Comparison of ENCODE assay signal across 24 cellular contexts in genomic region chr12:15216036-15216889, GRCh38. TPM values are rescaled to one million over a fixed set of nuclear protein-coding genes. Genes with fewer than 3 reads are reported as not detected.
DNase-seq lines count a peak whose midpoint lies in the region; ATAC-seq and TF ChIP-seq lines count a peak whose summit lies in the region.
"Had no signal": no experiment of that assay in that cellular context is flagged by ENCODE, and none has a peak within 500 bp of the region (broad histone marks: within the 10 kb centered on the region; RNA-seq: fewer than 3 reads in every experiment).

No MANE protein-coding gene starts in this region.

- TF ChIP-seq POLR2A in esophagus squamous epithelium (IDR thresholded peaks at IDR 0.05), result no peak
- TF ChIP-seq POLR2A in uterus (IDR thresholded peaks at IDR 0.05), result no peak

- peaks cover 22% of the 10 kb centered on the region for H3K4me1 ChIP-seq in left ventricle myocardium inferior
- H3K4me1 ChIP-seq in heart right ventricle, result peaks cover 0 to 18% (median 5%) of the 10 kb centered on the region in 9 donors
- peaks cover 10 to 56% (median 13%) of the 10 kb centered on the region in 3 donors for H3K4me1 ChIP-seq in esophagus squamous epithelium
- peaks cover 24% of the 10 kb centered on the region for H3K4me1 ChIP-seq in rectal smooth muscle tissue (ENCODE audit: control insufficient read depth, insufficient read depth, low read length)
- H3K4me1 ChIP-seq in uterus, result no peaks in the 10 kb centered on the region
- H3K4me1 ChIP-seq: psoas muscle, upper lobe of right lung had no signal

- H3K36me3 ChIP-seq in left ventricle myocardium inferior (no peaks in the 10 kb centered on the region), heart right ventricle (no peaks in the 10 kb centered on the region), esophagus squamous epithelium (no peaks in the 10 kb centered on the region), rectal smooth muscle tissue (ENCODE audit: control insufficient read depth, insufficient read depth, low read length) (no peaks in the 10 kb centered on the region), uterus (no peaks in the 10 kb centered on the region)
- H3K36me3 ChIP-seq: brain microvascular endothelial cell, upper lobe of right lung had no signal

- H3K27ac ChIP-seq in left ventricle myocardium inferior (replicated peaks), result peak overlapping the region; percentile 51
- peak overlapping the region in 5 of 10 donors; percentile 39 to 64 (median 61) for H3K27ac ChIP-seq in heart right ventricle
- H3K27ac ChIP-seq in esophagus squamous epithelium, result peak overlapping the region; percentile 23 to 68 (median 56)
- H3K27ac ChIP-seq in rectal smooth muscle tissue (ENCODE audit: low read depth, low read length), result peak overlapping the region; percentile 38
- H3K27ac ChIP-seq in uterus, result peak overlapping the region; percentile 96 to 98
- H3K27ac ChIP-seq: brain microvascular endothelial cell, psoas muscle, upper lobe of right lung had no signal

- DNase-seq in left ventricle myocardium inferior (no peak), heart right ventricle (no peak), esophagus squamous epithelium (lab: John Stamatoyannopoulos, UW) (no peak), uterus (no peak), GM20000 (ENCODE audit: low spot score) (no peak), NCI-H1930 (lab: John Stamatoyannopoulos, UW) (no peak)
- no peak for DNase-seq in stimulated activated CD4-positive, alpha-beta T cell treated with anti-CD3 and anti-CD28 coated beads, Interleukin-1b, Interleukin-23, amount 100 ng/mL, for 48 hours
- DNase-seq: activated CD4-positive, alpha-beta T cell treated with anti-CD3 and anti-CD28 coated beads for 48 hours; activated CD8-positive, alpha-beta memory T cell treated with anti-CD3 and anti-CD28 coated beads, Interleukin-2, amount 10 ng/mL, durations not matched to agents 7 days and 5 days; brain microvascular endothelial cell; CD8-positive, alpha-beta memory T cell; head of caudate nucleus; mucosa of descending colon; NCI-H1694 treated with DMSO at 0.1 percent for 48 hours; psoas muscle; SIG-M5; stimulated activated CD4-positive, alpha-beta T cell treated with anti-CD3 and anti-CD28 coated beads, Interleukin-4, amount 100 ng/mL, for 1 hour; stimulated activated naive CD8-positive, alpha-beta T cell treated with anti-CD3 and anti-CD28 coated beads, Interleukin-15, Interleukin-2, amounts not matched to agents 100 U/mL and 50 U/mL, for 24 hours; T-helper 1 cell; upper lobe of right lung had no signal

- no peak overlapping the region for H3K9ac ChIP-seq in rectal smooth muscle tissue (ENCODE audit: low read length)

- no peak for TF ChIP-seq CTCF in left ventricle myocardium inferior (IDR thresholded peaks at IDR 0.05; ENCODE audit: borderline replicate concordance)
- TF ChIP-seq CTCF in heart right ventricle (IDR thresholded peaks at IDR 0.05), result no peak
- no peak for TF ChIP-seq CTCF in esophagus squamous epithelium (IDR thresholded peaks at IDR 0.05)
- TF ChIP-seq CTCF in uterus (IDR thresholded peaks at IDR 0.05), result no peak
- TF ChIP-seq CTCF in GM20000 (IDR thresholded peaks at IDR 0.05; ENCODE audit: extremely low read depth, missing control alignments), result no peak

- H3K27me3 ChIP-seq in left ventricle myocardium inferior (ENCODE audit: low read depth) (peaks cover 43% of the 10 kb centered on the region), heart right ventricle (peaks cover 0 to 32% (median 0%) of the 10 kb centered on the region in 7 donors), esophagus squamous epithelium (peaks cover 0 to 2% (median 0%) of the 10 kb centered on the region in 4 donors), rectal smooth muscle tissue (ENCODE audit: control insufficient read depth, insufficient read depth, low read length) (no peaks in the 10 kb centered on the region), uterus (no peaks in the 10 kb centered on the region)
- H3K27me3 ChIP-seq: brain microvascular endothelial cell, upper lobe of right lung had no signal

- ATAC-seq in heart right ventricle, result no peak
- ATAC-seq: activated CD8-positive, alpha-beta memory T cell treated with anti-CD3 and anti-CD28 coated beads, Interleukin-2, amount 10 ng/mL, durations not matched to agents 7 days and 5 days; left lobe of liver; mucosa of descending colon; psoas muscle; stimulated activated naive CD8-positive, alpha-beta T cell treated with anti-CD3 and anti-CD28 coated beads, Interleukin-15, Interleukin-2, amounts not matched to agents 100 U/mL and 50 U/mL, for 24 hours; upper lobe of right lung had no signal

- H3K4me3 ChIP-seq in left ventricle myocardium inferior, result no peak overlapping the region
- no peak overlapping the region for H3K4me3 ChIP-seq in heart right ventricle
- no peak overlapping the region for H3K4me3 ChIP-seq in esophagus squamous epithelium
- no peak overlapping the region for H3K4me3 ChIP-seq in rectal smooth muscle tissue (ENCODE audit: low read length)
- no peak overlapping the region for H3K4me3 ChIP-seq in uterus
- H3K4me3 ChIP-seq: coronary artery, mucosa of descending colon, psoas muscle, upper lobe of right lung had no signal

- H3K9me3 ChIP-seq in left ventricle myocardium inferior (replicated peaks) (no peaks in the 10 kb centered on the region), heart right ventricle (no peaks in the 10 kb centered on the region), esophagus squamous epithelium (no peaks in the 10 kb centered on the region), uterus (no peaks in the 10 kb centered on the region)
- H3K9me3 ChIP-seq: mucosa of descending colon, psoas muscle, upper lobe of right lung had no signal

- intact Hi-C loops in left ventricle myocardium inferior (cut with micrococcal nuclease) (no loop called here), heart right ventricle (cut with DNase I) (loop anchor here in 1 of 10 donors (5.0 kb wide), 2 partner anchors 34 to 49 kb away; no protein-coding TSS in a partner anchor), esophagus squamous epithelium (cut with DNase I) (no loop called here), uterus (cut with DNase I; ENCODE audit: low total_unique reads) (loop anchor here (10.0 kb wide), 1 partner anchor 61 kb away; no protein-coding TSS in a partner anchor)

- WGBS in heart right ventricle, 2 donors, result 56 to 59% methylated on average over 5 of the region's 5 CpGs
- 41 to 47% methylated on average over 5 of the region's 5 CpGs for WGBS in esophagus squamous epithelium, 2 donors

RNA-seq across cellular contexts. Expression of gene RERG, which starts 5.0 kb away (rescaled TPM):
- total RNA-seq in left ventricle myocardium inferior, result 4.5 TPM
- 1 to 10 TPM; 2.1 to 4.8 (median 2.7) TPM for total RNA-seq in heart right ventricle
- polyA plus RNA-seq in heart right ventricle, result 1 to 10 TPM; 3.5 to 9.7 TPM
- 10 to 100 TPM in 2 of 4 donors, 1 to 10 TPM in 2; 1.4 to 15.1 (median 7.0) TPM for total RNA-seq in esophagus squamous epithelium
- 100 to 1,000 TPM in 3 of 4 donors, 10 to 100 TPM in 1; 61.6 to 236 (median 150) TPM for total RNA-seq in uterus
- total RNA-seq: activated CD8-positive, alpha-beta memory T cell treated with anti-CD3 and anti-CD28 coated beads, Interleukin-2, amount 10 ng/mL, durations not matched to agents 7 days and 5 days; activated T-helper 2 cell treated with anti-CD3 and anti-CD28 coated beads, Interferon-gamma antibody, Interleukin-2, Interleukin-4, amounts not matched to agents 10 μg/mL and 5 μg/mL and 100 μg/mL, durations not matched to agents 14 hours and 24 hours and 36 hours; CD8-positive, alpha-beta memory T cell had no signal
- polyA plus RNA-seq: CD8-positive, alpha-beta memory T cell had no signal
